Comparison of ENCODE assay signal across 27 cellular contexts in genomic region chr1:223474804-223475203, GRCh38.
"Had no signal": no experiment of that assay in that cellular context is flagged by ENCODE, and none has a peak within 500 bp of the region (broad histone marks: within the 10 kb centered on the region; RNA-seq: fewer than 3 reads in every experiment).

No MANE protein-coding gene starts in this region.

- H3K36me3 ChIP-seq: brain microvascular endothelial cell, gastroesophageal sphincter, transverse colon, uterus, WERI-Rb-1 had no signal

- H3K9me3 ChIP-seq: gastroesophageal sphincter, testis, transverse colon, uterus had no signal

- H3K36me3 Mint-ChIP-seq: activated naive CD8-positive, alpha-beta T cell; naive B cell had no signal

- H3K79me2 ChIP-seq: parathyroid adenoma had no signal

- H3K4me1 ChIP-seq: gastroesophageal sphincter, parathyroid adenoma, testis, transverse colon, uterus had no signal

- H2AFZ ChIP-seq: parathyroid adenoma had no signal

- H3K4me3 ChIP-seq: gastroesophageal sphincter, testis, transverse colon, uterus had no signal

- H3K27ac ChIP-seq: brain microvascular endothelial cell, gastroesophageal sphincter, parathyroid adenoma, testis, transverse colon, uterus, WERI-Rb-1 had no signal

- H3K4me3 Mint-ChIP-seq: activated CD8-positive, alpha-beta T cell treated with anti-CD3 and anti-CD28 coated beads, Interleukin-2, amount 10 ng/mL, durations not matched to agents 7 days and 5 days; activated naive CD8-positive, alpha-beta T cell; effector memory CD8-positive, alpha-beta T cell; naive B cell; nephron progenitor cell; T-helper 1 cell treated with Interleukin-12 subunit alpha and Interleukin-12 subunit beta and Interleukin-4 antibody, amounts not matched to agents 30 μg/mL and 1 μg/mL, for 36 hours had no signal

- H3K9me3 Mint-ChIP-seq: effector memory CD8-positive, alpha-beta T cell; T-helper 1 cell treated with Interleukin-12 subunit alpha and Interleukin-12 subunit beta and Interleukin-4 antibody, amounts not matched to agents 30 μg/mL and 1 μg/mL, for 36 hours had no signal

- H3K9ac ChIP-seq: parathyroid adenoma had no signal

- DNase-seq: activated CD8-positive, alpha-beta T cell treated with anti-CD3 and anti-CD28 coated beads, Interleukin-2, amount 10 ng/mL, durations not matched to agents 7 days and 5 days; activated effector memory CD4-positive, alpha-beta T cell treated with Interleukin-2 at 50 U/mL for 16 hours; activated naive CD4-positive, alpha-beta T cell treated with Interleukin-2 at 50 U/mL for 16 hours; brain microvascular endothelial cell; caudate nucleus; cortex of kidney; effector memory CD8-positive, alpha-beta T cell; head of caudate nucleus; hippocampal formation; left cardiac atrium; left ventricle myocardium superior; naive B cell; nephron progenitor cell; right cardiac atrium; stimulated activated CD4-positive, alpha-beta T cell treated with anti-CD3 and anti-CD28 coated beads, Interleukin-15, amount 100 ng/mL, for 24 hours; stimulated activated CD4-positive, alpha-beta T cell treated with anti-CD3 and anti-CD28 coated beads, Interleukin-2, amount 100 ng/mL, for 24 hours; stimulated activated naive CD8-positive, alpha-beta T cell treated with anti-CD3 and anti-CD28 coated beads, Interleukin-15, Interleukin-2, amounts not matched to agents 100 U/mL and 50 U/mL, for 24 hours; T-helper 9 cell; testis; transverse colon; uterus; WERI-Rb-1 had no signal

- H3K27me3 ChIP-seq: brain microvascular endothelial cell, testis, transverse colon, uterus had no signal

- H3K27ac Mint-ChIP-seq: activated CD8-positive, alpha-beta T cell treated with anti-CD3 and anti-CD28 coated beads, Interleukin-2, amount 10 ng/mL, durations not matched to agents 7 days and 5 days; activated naive CD8-positive, alpha-beta T cell; effector memory CD8-positive, alpha-beta T cell; naive B cell; nephron progenitor cell; T-helper 1 cell treated with Interleukin-12 subunit alpha and Interleukin-12 subunit beta and Interleukin-4 antibody, amounts not matched to agents 30 μg/mL and 1 μg/mL, for 36 hours had no signal

- ATAC-seq: activated CD4-positive, CD25-positive, alpha-beta regulatory T cell treated with anti-CD3 and anti-CD28 coated beads, Interleukin-2, amount 50 U/mL, for 24 hours; activated CD8-positive, alpha-beta T cell treated with anti-CD3 and anti-CD28 coated beads, Interleukin-2, amount 10 ng/mL, durations not matched to agents 7 days and 5 days; effector memory CD8-positive, alpha-beta T cell; gastroesophageal sphincter; left cardiac atrium; left ventricle myocardium superior; right cardiac atrium; stimulated activated naive CD8-positive, alpha-beta T cell treated with anti-CD3 and anti-CD28 coated beads, Interleukin-15, Interleukin-2, amounts not matched to agents 100 U/mL and 50 U/mL, for 24 hours had no signal
